In genomic region chr12:15787801-15788200, GRCh38 we compare ENCODE assay signal across 1 cellular context.
TF ChIP-seq lines count a peak whose summit lies in the region.

No MANE protein-coding gene starts in this region.

TF ChIP-seq in GM23338, 12 proteins besides CTCF, POLR2A, EP300 and RAD21 (continued from another document):
- TF ChIP-seq ZNF462 (CRISPR knock-in tag; IDR thresholded peaks at IDR 0.05) = no peak
- no peak for TF ChIP-seq CREB1 (CRISPR knock-in tag; IDR thresholded peaks at IDR 0.05; ENCODE audit: low read depth)
- no peak for TF ChIP-seq ZNF331 (CRISPR knock-in tag; IDR thresholded peaks at IDR 0.05; ENCODE audit: low read depth)
- no peak for TF ChIP-seq NANOG (IDR thresholded peaks at IDR 0.05; ENCODE audit: borderline replicate concordance)
